In the genomic region with DNA sequence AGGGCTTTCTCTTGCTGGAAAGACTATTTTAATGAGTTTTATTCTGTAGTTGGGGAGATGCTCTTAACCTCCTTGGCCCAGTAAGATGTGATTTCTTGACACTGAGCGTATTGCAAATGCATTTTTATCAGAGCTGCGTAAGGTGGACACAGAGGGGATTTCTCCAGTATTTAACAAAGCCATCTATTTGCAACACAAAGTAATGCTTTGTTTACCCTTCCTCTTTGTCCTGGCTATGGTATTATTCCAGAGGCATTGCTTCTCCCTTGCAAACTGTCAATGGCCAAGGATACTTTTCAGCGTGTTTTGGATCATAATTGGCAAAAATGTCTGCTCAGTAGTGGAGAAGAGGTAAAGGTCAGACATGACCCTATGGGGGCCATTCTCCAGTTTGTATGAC, we compare ENCODE assay signal across 1 cellular context.
TF ChIP-seq lines count a peak whose summit lies in the region.

No MANE protein-coding gene starts in this region.

TF ChIP-seq in GM23338, 12 proteins besides CTCF, POLR2A, EP300 and RAD21 (continued from another document):
- TF ChIP-seq, protein P1, sequence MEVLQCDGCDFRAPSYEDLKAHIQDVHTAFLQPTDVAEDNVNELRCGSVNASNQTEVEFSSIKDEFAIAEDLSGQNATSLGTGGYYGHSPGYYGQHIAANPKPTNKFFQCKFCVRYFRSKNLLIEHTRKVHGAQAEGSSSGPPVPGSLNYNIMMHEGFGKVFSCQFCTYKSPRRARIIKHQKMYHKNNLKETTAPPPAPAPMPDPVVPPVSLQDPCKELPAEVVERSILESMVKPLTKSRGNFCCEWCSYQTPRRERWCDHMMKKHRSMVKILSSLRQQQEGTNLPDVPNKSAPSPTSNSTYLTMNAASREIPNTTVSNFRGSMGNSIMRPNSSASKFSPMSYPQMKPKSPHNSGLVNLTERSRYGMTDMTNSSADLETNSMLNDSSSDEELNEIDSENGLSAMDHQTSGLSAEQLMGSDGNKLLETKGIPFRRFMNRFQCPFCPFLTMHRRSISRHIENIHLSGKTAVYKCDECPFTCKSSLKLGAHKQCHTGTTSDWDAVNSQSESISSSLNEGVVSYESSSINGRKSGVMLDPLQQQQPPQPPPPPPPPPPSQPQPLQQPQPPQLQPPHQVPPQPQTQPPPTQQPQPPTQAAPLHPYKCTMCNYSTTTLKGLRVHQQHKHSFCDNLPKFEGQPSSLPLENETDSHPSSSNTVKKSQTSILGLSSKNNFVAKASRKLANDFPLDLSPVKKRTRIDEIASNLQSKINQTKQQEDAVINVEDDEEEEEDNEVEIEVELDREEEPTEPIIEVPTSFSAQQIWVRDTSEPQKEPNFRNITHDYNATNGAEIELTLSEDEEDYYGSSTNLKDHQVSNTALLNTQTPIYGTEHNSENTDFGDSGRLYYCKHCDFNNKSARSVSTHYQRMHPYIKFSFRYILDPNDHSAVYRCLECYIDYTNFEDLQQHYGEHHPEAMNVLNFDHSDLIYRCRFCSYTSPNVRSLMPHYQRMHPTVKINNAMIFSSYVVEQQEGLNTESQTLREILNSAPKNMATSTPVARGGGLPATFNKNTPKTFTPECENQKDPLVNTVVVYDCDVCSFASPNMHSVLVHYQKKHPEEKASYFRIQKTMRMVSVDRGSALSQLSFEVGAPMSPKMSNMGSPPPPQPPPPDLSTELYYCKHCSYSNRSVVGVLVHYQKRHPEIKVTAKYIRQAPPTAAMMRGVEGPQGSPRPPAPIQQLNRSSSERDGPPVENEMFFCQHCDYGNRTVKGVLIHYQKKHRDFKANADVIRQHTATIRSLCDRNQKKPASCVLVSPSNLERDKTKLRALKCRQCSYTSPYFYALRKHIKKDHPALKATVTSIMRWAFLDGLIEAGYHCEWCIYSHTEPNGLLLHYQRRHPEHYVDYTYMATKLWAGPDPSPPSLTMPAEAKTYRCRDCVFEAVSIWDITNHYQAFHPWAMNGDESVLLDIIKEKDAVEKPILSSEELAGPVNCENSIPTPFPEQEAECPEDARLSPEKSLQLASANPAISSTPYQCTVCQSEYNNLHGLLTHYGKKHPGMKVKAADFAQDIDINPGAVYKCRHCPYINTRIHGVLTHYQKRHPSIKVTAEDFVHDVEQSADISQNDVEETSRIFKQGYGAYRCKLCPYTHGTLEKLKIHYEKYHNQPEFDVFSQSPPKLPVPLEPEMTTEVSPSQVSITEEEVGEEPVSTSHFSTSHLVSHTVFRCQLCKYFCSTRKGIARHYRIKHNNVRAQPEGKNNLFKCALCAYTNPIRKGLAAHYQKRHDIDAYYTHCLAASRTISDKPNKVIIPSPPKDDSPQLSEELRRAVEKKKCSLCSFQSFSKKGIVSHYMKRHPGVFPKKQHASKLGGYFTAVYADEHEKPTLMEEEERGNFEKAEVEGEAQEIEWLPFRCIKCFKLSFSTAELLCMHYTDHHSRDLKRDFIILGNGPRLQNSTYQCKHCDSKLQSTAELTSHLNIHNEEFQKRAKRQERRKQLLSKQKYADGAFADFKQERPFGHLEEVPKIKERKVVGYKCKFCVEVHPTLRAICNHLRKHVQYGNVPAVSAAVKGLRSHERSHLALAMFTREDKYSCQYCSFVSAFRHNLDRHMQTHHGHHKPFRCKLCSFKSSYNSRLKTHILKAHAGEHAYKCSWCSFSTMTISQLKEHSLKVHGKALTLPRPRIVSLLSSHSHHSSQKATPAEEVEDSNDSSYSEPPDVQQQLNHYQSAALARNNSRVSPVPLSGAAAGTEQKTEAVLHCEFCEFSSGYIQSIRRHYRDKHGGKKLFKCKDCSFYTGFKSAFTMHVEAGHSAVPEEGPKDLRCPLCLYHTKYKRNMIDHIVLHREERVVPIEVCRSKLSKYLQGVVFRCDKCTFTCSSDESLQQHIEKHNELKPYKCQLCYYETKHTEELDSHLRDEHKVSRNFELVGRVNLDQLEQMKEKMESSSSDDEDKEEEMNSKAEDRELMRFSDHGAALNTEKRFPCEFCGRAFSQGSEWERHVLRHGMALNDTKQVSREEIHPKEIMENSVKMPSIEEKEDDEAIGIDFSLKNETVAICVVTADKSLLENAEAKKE (CRISPR knock-in tag; IDR thresholded peaks at IDR 0.05), result no peak
- TF ChIP-seq ZNF331 (CRISPR knock-in tag; IDR thresholded peaks at IDR 0.05; ENCODE audit: low read depth), result no peak
- TF ChIP-seq POLR2AphosphoS5 (IDR thresholded peaks at IDR 0.05; ENCODE audit: low read depth), result no peak
